ENCODE assay signal across 7 cellular contexts in the genomic region with DNA sequence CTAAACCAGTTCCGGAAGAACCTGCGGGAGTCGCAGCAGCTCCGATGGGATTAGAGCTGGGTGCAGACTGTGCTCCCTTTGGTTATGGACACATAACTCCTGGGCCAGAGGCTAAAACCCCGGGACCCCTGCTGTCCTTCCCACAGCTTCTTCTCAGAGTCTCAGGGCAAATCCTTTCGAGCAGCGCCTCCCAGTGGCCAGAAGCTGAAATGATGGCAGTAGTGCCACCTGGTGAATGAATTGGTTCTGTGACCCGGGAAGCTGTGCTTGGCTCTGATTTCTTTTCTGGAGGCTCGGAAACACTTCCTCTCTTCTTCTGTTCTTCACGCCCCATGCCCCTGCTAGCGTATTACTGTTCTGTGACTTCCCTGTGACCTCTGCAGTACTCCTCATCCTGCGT. TPM values are rescaled to one million over a fixed set of nuclear protein-coding genes. Genes with fewer than 3 reads are reported as not detected.
DNase-seq lines count a peak whose midpoint lies in the region; ATAC-seq, FAIRE-seq and TF ChIP-seq lines count a peak whose summit lies in the region.
"Not testable (repeated sequence)": the region's sequence is repeated elsewhere in the genome, so short reads cannot be mapped to it uniquely, and the experiment has no call there.

No MANE protein-coding gene starts in this region.

- 9% methylated on average over 10 of the region's 12 CpGs for WGBS in right lobe of liver (ENCODE audit: insufficient coverage, low coverage, low lambda C conversion rate, missing lambda C conversion rate)

- not testable (repeated sequence) for H3K9me1 ChIP-seq in endothelial cell of umbilical vein (replicated peaks; ENCODE audit: control insufficient read depth, extremely low read depth, insufficient read depth, low read length)

- H3K9me3 Mint-ChIP-seq in activated T-helper 1 cell treated with anti-CD3 and anti-CD28 coated beads, Interleukin-12 subunit alpha, Interleukin-12 subunit beta, Interleukin-2, Interleukin-4 antibody, amounts not matched to agents 30 ng/mL and 10 ng/mL and 1 ng/mL, durations not matched to agents 14 hours and 24 hours and 36 hours, result not testable (repeated sequence)

- CTCF ChIA-PET in endothelial cell of umbilical vein (lab: Charles Lee), result interaction anchor here (0.6 to 6.0 kb wide), 49 partner anchors 9 to 876 kb away, joined by 3 to 151 read pairs (median 5); partner anchors contain the start of gene ZNF195

- not testable (repeated sequence) for FAIRE-seq in GM12891 (lab: Jason Lieb, UNC)
- FAIRE-seq in endothelial cell of umbilical vein (lab: Jason Lieb, UNC), result peak; percentile 87

- H2AFZ ChIP-seq in endothelial cell of umbilical vein (ENCODE audit: low read depth, low read length), result not testable (repeated sequence)

- not testable (repeated sequence) for H3K4me3 Mint-ChIP-seq in activated T-helper 1 cell treated with anti-CD3 and anti-CD28 coated beads, Interleukin-12 subunit alpha, Interleukin-12 subunit beta, Interleukin-2, Interleukin-4 antibody, amounts not matched to agents 30 ng/mL and 10 ng/mL and 1 ng/mL, durations not matched to agents 14 hours and 24 hours and 36 hours

- not testable (repeated sequence) for H4K20me1 ChIP-seq in endothelial cell of umbilical vein (replicated peaks; ENCODE audit: control insufficient read depth, extremely low read depth, insufficient read depth, low read length)

- H3K27me3 ChIP-seq in endothelial cell of umbilical vein (ENCODE audit: control insufficient read depth in 2 of 2, insufficient read depth in 2 of 2, low read length in 2 of 2); right lobe of liver: not testable (repeated sequence)

- dilution Hi-C loops in endothelial cell of umbilical vein (cut with MboI; ENCODE audit: extremely low pct_ligation_motif_present, low sequenced_read_pairs), result not testable (repeated sequence)

- ATAC-seq in right lobe of liver, result not testable (repeated sequence)

- intact Hi-C loops in activated T-helper 1 cell treated with anti-CD3 and anti-CD28 coated beads, Interleukin-12 subunit alpha, Interleukin-12 subunit beta, Interleukin-2, Interleukin-4 antibody, amounts not matched to agents 30 ng/mL and 10 ng/mL and 1 ng/mL, durations not matched to agents 14 hours and 24 hours and 36 hours (cut with micrococcal nuclease), result loop anchor here (5.0 kb wide), 1 partner anchor 66 kb away; no protein-coding TSS in a partner anchor
- intact Hi-C loops in endothelial cell of umbilical vein (cut with micrococcal nuclease), result loop anchor here (2.0 to 5.0 kb wide), 2 partner anchors 311 to 372 kb away; no protein-coding TSS in a partner anchor
- intact Hi-C loops in right lobe of liver (cut with DNase I), result not testable (repeated sequence)

- TF ChIP-seq CTCF in endothelial cell of umbilical vein (IDR thresholded peaks at IDR 0.05; ENCODE audit: extremely low read depth in 1 of 2, insufficient read depth in 1 of 2, low read depth in 1 of 2, low read length in 2 of 2), result peak; percentile 50 to 77
- TF ChIP-seq CTCF in right lobe of liver (IDR thresholded peaks at IDR 0.05), result peak; percentile 57 to 72 (median 64)

- H3K27ac ChIP-seq in endothelial cell of umbilical vein (ENCODE audit: insufficient read depth, low read depth, low read length); right lobe of liver: not testable (repeated sequence)

- not testable (repeated sequence) for H3K9me3 ChIP-seq in endothelial cell of umbilical vein (replicated peaks; ENCODE audit: control insufficient read depth, insufficient read depth, low read length); right lobe of liver

- not testable (repeated sequence) for H3K9ac ChIP-seq in endothelial cell of umbilical vein (replicated peaks; ENCODE audit: extremely low read depth, insufficient read depth, low read length)

- H3K4me1 ChIP-seq in endothelial cell of umbilical vein (ENCODE audit: control insufficient read depth, extremely low read depth, insufficient read depth, low read length); right lobe of liver: not testable (repeated sequence)

- not testable (repeated sequence) for H3K4me2 ChIP-seq in endothelial cell of umbilical vein (ENCODE audit: insufficient read depth, low read length)

- H3K27ac Mint-ChIP-seq in activated T-helper 1 cell treated with anti-CD3 and anti-CD28 coated beads, Interleukin-12 subunit alpha, Interleukin-12 subunit beta, Interleukin-2, Interleukin-4 antibody, amounts not matched to agents 30 ng/mL and 10 ng/mL and 1 ng/mL, durations not matched to agents 14 hours and 24 hours and 36 hours, result not testable (repeated sequence)

- H3K79me2 ChIP-seq in endothelial cell of umbilical vein (ENCODE audit: control insufficient read depth, insufficient read depth, low read length), result not testable (repeated sequence)

- not testable (repeated sequence) for TF ChIP-seq POLR2A in GM12891 (IDR thresholded peaks at IDR 0.05; ENCODE audit: low read depth, low read length); endothelial cell of umbilical vein (IDR thresholded peaks at IDR 0.05; ENCODE audit: low read depth, low read length); right lobe of liver (IDR thresholded peaks at IDR 0.05)

- not testable (repeated sequence) for H3K4me1 Mint-ChIP-seq in activated T-helper 1 cell treated with anti-CD3 and anti-CD28 coated beads, Interleukin-12 subunit alpha, Interleukin-12 subunit beta, Interleukin-2, Interleukin-4 antibody, amounts not matched to agents 30 ng/mL and 10 ng/mL and 1 ng/mL, durations not matched to agents 14 hours and 24 hours and 36 hours (ENCODE audit: low read depth)

- POLR2A ChIA-PET in endothelial cell of umbilical vein (lab: Charles Lee), result interaction anchor here (0.6 kb wide), 1 partner anchor 68 kb away, joined by 3 read pairs; no protein-coding TSS in a partner anchor

- not testable (repeated sequence) for H3K27me3 Mint-ChIP-seq in activated T-helper 1 cell treated with anti-CD3 and anti-CD28 coated beads, Interleukin-12 subunit alpha, Interleukin-12 subunit beta, Interleukin-2, Interleukin-4 antibody, amounts not matched to agents 30 ng/mL and 10 ng/mL and 1 ng/mL, durations not matched to agents 14 hours and 24 hours and 36 hours (ENCODE audit: insufficient read depth)

- H3K36me3 ChIP-seq in endothelial cell of umbilical vein (ENCODE audit: control insufficient read depth in 2 of 2, extremely low read depth in 1 of 2, insufficient read depth in 2 of 2, low read length in 2 of 2); right lobe of liver: not testable (repeated sequence)

- BruUV-seq in endothelial cell of umbilical vein (replicated peaks; lab: Mats Ljungman, UMichigan), result not testable (repeated sequence)

- H3K4me3 ChIP-seq in endothelial cell of umbilical vein (replicated peaks in 1 of 3; ENCODE audit: insufficient read depth in 1 of 3, low read depth in 1 of 3, low read length in 3 of 3); right lobe of liver: not testable (repeated sequence)

- H3K36me3 Mint-ChIP-seq in activated T-helper 1 cell treated with anti-CD3 and anti-CD28 coated beads, Interleukin-12 subunit alpha, Interleukin-12 subunit beta, Interleukin-2, Interleukin-4 antibody, amounts not matched to agents 30 ng/mL and 10 ng/mL and 1 ng/mL, durations not matched to agents 14 hours and 24 hours and 36 hours (ENCODE audit: low read depth), result not testable (repeated sequence)

- DNase-seq in GM12891 (ENCODE audit: insufficient read length, low spot score) (peak; percentile 60), NCI-H1694 (lab: John Stamatoyannopoulos, UW) (peak; percentile 59), SKM-1 treated with dmso at 0.1 percent for 144 hours (lab: John Stamatoyannopoulos, UW; ENCODE audit: unreplicated experiment) (peak; percentile 34), endothelial cell of umbilical vein (ENCODE audit: low read depth, low spot score) (peak; percentile 68), right lobe of liver (peak in 1 of 3 donors; percentile 52)
- peak; percentile 56 for DNase-seq in activated T-helper 1 cell treated with anti-CD3 and anti-CD28 coated beads, Interleukin-12 subunit alpha, Interleukin-12 subunit beta, Interleukin-2, Interleukin-4 antibody, amounts not matched to agents 30 ng/mL and 10 ng/mL and 1 ng/mL, durations not matched to agents 14 hours and 24 hours and 36 hours (ENCODE audit: low spot score)
- DNase-seq in stimulated activated CD4-positive, alpha-beta T cell treated with anti-CD3 and anti-CD28 coated beads, Interleukin-15, amount 100 ng/mL, for 24 hours, result peak; percentile 81

RNA-seq across cellular contexts. Expression of gene ZNF195, which starts 29.8 kb away (rescaled TPM):
- 15.7 TPM for polyA plus RNA-seq in GM12891 (2012; ENCODE audit: low read depth, missing spikeins)
- 41.2 and 42.8 TPM in 2 replicates for total RNA-seq in activated T-helper 1 cell treated with anti-CD3 and anti-CD28 coated beads, Interleukin-12 subunit alpha, Interleukin-12 subunit beta, Interleukin-2, Interleukin-4 antibody, amounts not matched to agents 30 ng/mL and 10 ng/mL and 1 ng/mL, durations not matched to agents 14 hours and 24 hours and 36 hours
- total RNA-seq in endothelial cell of umbilical vein (32.5 and 41.7 TPM in 2 replicates), right lobe of liver (10 to 100 TPM in 1 of 6 experiments, 1 to 10 TPM in 5; 6.9 to 10.1 (median 7.5) TPM)
- 12.8 and 13.2 TPM in 2 replicates for polyA plus RNA-seq in endothelial cell of umbilical vein
- 16.2 and 16.5 TPM in 2 replicates for polyA plus RNA-seq in endothelial cell of umbilical vein (2011; cell fraction: cytosol; rRNA removed)
- polyA plus RNA-seq in endothelial cell of umbilical vein (2011; cell fraction: nucleus; rRNA removed), result 49.7 and 56.1 TPM in 2 replicates
- polyA plus RNA-seq in endothelial cell of umbilical vein (2012), result 16.7 and 25.9 TPM in 2 replicates
- polyA minus RNA-seq in endothelial cell of umbilical vein, result 37.3 and 44.7 TPM in 2 replicates
- polyA minus RNA-seq in endothelial cell of umbilical vein (2011; cell fraction: cytosol; rRNA and poly(A)+ RNA removed), result 12.1 TPM
- 46.3 and 54.0 TPM in 2 replicates for polyA minus RNA-seq in endothelial cell of umbilical vein (2011; cell fraction: nucleus; rRNA and poly(A)+ RNA removed)
